8 cellular contexts compared by ENCODE assay signal in the genomic region with DNA sequence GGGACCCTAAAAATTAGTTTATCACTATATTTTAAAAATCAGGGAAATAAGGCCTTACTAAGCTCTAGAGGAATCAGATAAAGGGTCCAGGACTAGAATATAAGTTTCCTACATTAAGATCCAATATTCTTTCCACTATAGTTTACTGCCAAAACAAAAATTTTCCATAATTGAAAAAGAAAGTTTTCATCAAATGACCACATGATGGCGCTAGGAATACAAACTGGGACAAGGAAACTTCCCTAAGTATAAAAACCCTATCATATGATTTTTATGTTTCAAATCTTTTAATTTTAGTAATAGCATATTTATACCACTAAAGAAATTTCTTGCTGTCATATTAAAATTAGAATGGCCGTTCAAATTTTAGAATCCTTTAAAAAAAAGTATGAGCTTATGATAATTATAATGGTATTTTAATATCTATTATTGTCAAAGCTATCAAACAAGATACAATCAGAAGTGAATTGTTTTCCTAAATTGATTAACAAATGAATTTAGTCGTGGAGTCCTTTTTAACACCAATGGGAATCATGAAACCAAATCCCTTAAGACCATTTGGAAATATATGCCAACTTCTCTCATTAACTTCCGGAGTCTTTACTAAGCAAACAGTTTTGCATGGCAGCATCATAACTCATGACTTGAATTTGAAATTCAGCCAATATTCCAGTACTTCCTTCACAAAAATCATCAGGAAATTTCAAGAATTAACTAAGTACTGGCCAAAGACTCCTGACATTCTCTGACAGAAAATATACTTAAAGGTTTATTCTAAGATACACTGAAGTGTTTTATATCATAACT.
DNase-seq lines count a peak whose midpoint lies in the region; ATAC-seq, FAIRE-seq and TF ChIP-seq lines count a peak whose summit lies in the region.

No MANE protein-coding gene starts in this region.

- H2AFZ ChIP-seq in SK-N-SH (ENCODE audit: low read depth) = 0 out of 2 replicates have a peak overlapping the region, but pooled peaks have one; percentile 2
- H2AFZ ChIP-seq in keratinocyte (ENCODE audit: control insufficient read depth, low read length) = no peak overlapping the region

- no peaks in the 10 kb centered on the region for H3K36me3 ChIP-seq in SK-N-SH (replicated peaks in 1 of 2; ENCODE audit: control insufficient read depth in 1 of 2, insufficient read depth in 2 of 2, low read length in 1 of 2)
- H3K36me3 ChIP-seq in keratinocyte (ENCODE audit: control insufficient read depth in 2 of 2, extremely low read depth in 1 of 2, insufficient read depth in 2 of 2, low read length in 2 of 2) = no peaks in the 10 kb centered on the region
- H3K36me3 ChIP-seq in aorta (ENCODE audit: control insufficient read depth in 1 of 2, insufficient read depth in 2 of 2, low read length in 1 of 2) = no peaks in the 10 kb centered on the region

- dilution Hi-C loops in keratinocyte (cut with MboI; ENCODE audit: extremely low pct_ligation_motif_present, low sequenced_read_pairs) = no loop called here

- H3F3A ChIP-seq in SK-N-SH (replicated peaks; ENCODE audit: insufficient read depth) = peaks cover 4% of the 10 kb centered on the region

- H3K79me2 ChIP-seq in SK-N-SH (ENCODE audit: insufficient read depth) (no peaks in the 10 kb centered on the region), keratinocyte (ENCODE audit: control insufficient read depth, insufficient read depth, low read length) (no peaks in the 10 kb centered on the region)

- H3K27me3 ChIP-seq in SK-N-SH (ENCODE audit: insufficient read depth) (no peaks in the 10 kb centered on the region), keratinocyte (ENCODE audit: control insufficient read depth, extremely low read depth, insufficient read depth, low read length) (no peaks in the 10 kb centered on the region), aorta (ENCODE audit: control insufficient read depth in 1 of 2, insufficient read depth in 2 of 2, low read length in 1 of 2) (no peaks in the 10 kb centered on the region)

- no peak for TF ChIP-seq EP300 in SK-N-SH (IDR thresholded peaks at IDR 0.05; ENCODE audit: borderline replicate concordance in 1 of 2, low read depth in 1 of 2, low read length in 1 of 2)

- TF ChIP-seq CTCF in SK-N-SH (IDR thresholded peaks at IDR 0.05) (peak; percentile 81), keratinocyte (optimal IDR thresholded peaks at IDR 0.05 in 1 of 3, IDR thresholded peaks at IDR 0.05 in 1 of 3, conservative IDR thresholded peaks at IDR 0.05 in 1 of 3; ENCODE audit: extremely low read depth in 1 of 3, insufficient read depth in 2 of 3, low read length in 3 of 3) (peak in 2 of 3 experiments; percentile 17 to 21)

- 15% methylated on average over 4 of the region's 4 CpGs for WGBS in SK-N-SH (ENCODE audit: low lambda C conversion rate)
- 3% methylated on average over 4 of the region's 4 CpGs for WGBS in aorta, 2 donors

- FAIRE-seq in keratinocyte (lab: Jason Lieb, UNC) = no peak

- DNase-seq in AG20443 (ENCODE audit: low spot score) (peak; percentile 18), HT1080 (ENCODE audit: low read depth) (peak; percentile 6), SK-N-SH (no peak), keratinocyte (ENCODE audit: low read depth, low spot score) (no peak), aorta (no peak)
- no peak for DNase-seq in stimulated activated naive CD4-positive, alpha-beta T cell (lab: John Stamatoyannopoulos, UW)

- H3K27ac ChIP-seq in SK-N-SH (ENCODE audit: low read depth in 2 of 2, low read length in 1 of 2) = peak overlapping the region in 1 of 2 experiments; percentile 30; a peak in 2 of 4 replicates
- no peak overlapping the region for H3K27ac ChIP-seq in keratinocyte (ENCODE audit: control insufficient read depth, insufficient read depth, low read length)
- H3K27ac ChIP-seq in aorta (ENCODE audit: low read depth in 1 of 2, low read length in 2 of 2) = no peak overlapping the region

- no peaks in the 10 kb centered on the region for H4K20me1 ChIP-seq in SK-N-SH (ENCODE audit: insufficient read depth)
- H4K20me1 ChIP-seq in keratinocyte (ENCODE audit: control insufficient read depth, extremely low read depth, insufficient read depth, low read length) = no peaks in the 10 kb centered on the region

- peaks cover 0 to 6% of the 10 kb centered on the region in 2 experiments; a peak in 2 of 4 replicates for H3K4me1 ChIP-seq in SK-N-SH (ENCODE audit: control insufficient read depth in 1 of 2, insufficient read depth in 2 of 2, low read depth in 1 of 2, low read length in 1 of 2)
- H3K4me1 ChIP-seq in keratinocyte (ENCODE audit: control insufficient read depth, extremely low read depth, insufficient read depth, low read length) = no peaks in the 10 kb centered on the region
- no peaks in the 10 kb centered on the region for H3K4me1 ChIP-seq in aorta (ENCODE audit: control insufficient read depth in 1 of 2, insufficient read depth in 2 of 2, low read length in 2 of 2)

- H3K9ac ChIP-seq in SK-N-SH = no peak overlapping the region
- no peak overlapping the region for H3K9ac ChIP-seq in keratinocyte (ENCODE audit: control insufficient read depth, extremely low read depth, insufficient read depth, low read length)

- H3K4me3 ChIP-seq in SK-N-SH (ENCODE audit: low read depth in 2 of 2, low read length in 1 of 2) (no peak overlapping the region; a peak in 1 of 4 replicates), keratinocyte (ENCODE audit: control insufficient read depth in 2 of 3, extremely low read depth in 1 of 3, insufficient read depth in 2 of 3, low read depth in 1 of 3, low read length in 3 of 3) (no peak overlapping the region), aorta (ENCODE audit: low read length in 2 of 2) (no peak overlapping the region)

- H3K4me2 ChIP-seq in SK-N-SH (peak overlapping the region; percentile 35; the same call in 1 of the 2 replicates), keratinocyte (ENCODE audit: control insufficient read depth, extremely low read depth, insufficient read depth, low read depth, low read length) (no peak overlapping the region)

- peak; percentile 69 for TF ChIP-seq RAD21 in SK-N-SH (IDR thresholded peaks at IDR 0.05; ENCODE audit: low read length)

- H3K9me2 ChIP-seq in SK-N-SH = no peaks in the 10 kb centered on the region; the same call in 1 of the 2 replicates

- POLR2A ChIA-PET in SK-N-SH (lab: Yijun Ruan, JAX) = no interaction called here

- CTCF ChIA-PET in SK-N-SH (lab: Yijun Ruan, JAX) = interaction anchor here (0.6 to 4.3 kb wide), 39 partner anchors 8 to 353 kb away, joined by 3 to 48 read pairs (median 4); a partner anchor contains a TSS

- no peaks in the 10 kb centered on the region for H3K9me1 ChIP-seq in keratinocyte (ENCODE audit: control insufficient read depth, extremely low read depth, insufficient read depth, low read length)

- H3K9me3 ChIP-seq in SK-N-SH = no peaks in the 10 kb centered on the region
- H3K9me3 ChIP-seq in keratinocyte (ENCODE audit: control insufficient read depth, low read depth, low read length) = no peaks in the 10 kb centered on the region
- H3K9me3 ChIP-seq in aorta (ENCODE audit: control insufficient read depth, low read length) = no peaks in the 10 kb centered on the region

- intact Hi-C loops in aorta (cut with DNase I) = loop anchor here in 1 of 2 donors (2.0 kb wide), 1 partner anchor 71 kb away; a partner anchor contains a TSS

- ATAC-seq in HG03439 (IDR thresholded peaks at IDR 0.05; ENCODE audit: unreplicated experiment) (no peak), HG03469 (IDR thresholded peaks at IDR 0.05; ENCODE audit: unreplicated experiment) (no peak), aorta (ENCODE audit: low FRiP score) (no peak)

TF ChIP-seq in SK-N-SH, 30 proteins besides CTCF, POLR2A, EP300 and RAD21 (continues in another document):
- no peak for TF ChIP-seq FOSL2 (IDR thresholded peaks at IDR 0.05; ENCODE audit: borderline replicate concordance, low read depth)
- no peak for TF ChIP-seq EZH2phosphoT487 (IDR thresholded peaks at IDR 0.05; ENCODE audit: borderline replicate concordance, low read depth)
- TF ChIP-seq, protein P1, sequence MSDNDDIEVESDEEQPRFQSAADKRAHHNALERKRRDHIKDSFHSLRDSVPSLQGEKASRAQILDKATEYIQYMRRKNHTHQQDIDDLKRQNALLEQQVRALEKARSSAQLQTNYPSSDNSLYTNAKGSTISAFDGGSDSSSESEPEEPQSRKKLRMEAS (IDR thresholded peaks at IDR 0.05; ENCODE audit: low read depth) = no peak
- TF ChIP-seq YY1 (IDR thresholded peaks at IDR 0.05; ENCODE audit: low read depth) = no peak
- TF ChIP-seq ELF1 (IDR thresholded peaks at IDR 0.05) = no peak
- TF ChIP-seq RFX5 (IDR thresholded peaks at IDR 0.05; ENCODE audit: low read length) = no peak
- TF ChIP-seq RCOR1 (IDR thresholded peaks at IDR 0.05; ENCODE audit: low read length) = no peak
- no peak for TF ChIP-seq RXRA (IDR thresholded peaks at IDR 0.05; ENCODE audit: borderline replicate concordance, low read depth)
- no peak for TF ChIP-seq FOXM1 (IDR thresholded peaks at IDR 0.05; ENCODE audit: low read depth)
- TF ChIP-seq, protein P2, sequence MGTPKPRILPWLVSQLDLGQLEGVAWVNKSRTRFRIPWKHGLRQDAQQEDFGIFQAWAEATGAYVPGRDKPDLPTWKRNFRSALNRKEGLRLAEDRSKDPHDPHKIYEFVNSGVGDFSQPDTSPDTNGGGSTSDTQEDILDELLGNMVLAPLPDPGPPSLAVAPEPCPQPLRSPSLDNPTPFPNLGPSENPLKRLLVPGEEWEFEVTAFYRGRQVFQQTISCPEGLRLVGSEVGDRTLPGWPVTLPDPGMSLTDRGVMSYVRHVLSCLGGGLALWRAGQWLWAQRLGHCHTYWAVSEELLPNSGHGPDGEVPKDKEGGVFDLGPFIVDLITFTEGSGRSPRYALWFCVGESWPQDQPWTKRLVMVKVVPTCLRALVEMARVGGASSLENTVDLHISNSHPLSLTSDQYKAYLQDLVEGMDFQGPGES (IDR thresholded peaks at IDR 0.05; ENCODE audit: low read depth, low read length) = no peak
- TF ChIP-seq, protein P3, sequence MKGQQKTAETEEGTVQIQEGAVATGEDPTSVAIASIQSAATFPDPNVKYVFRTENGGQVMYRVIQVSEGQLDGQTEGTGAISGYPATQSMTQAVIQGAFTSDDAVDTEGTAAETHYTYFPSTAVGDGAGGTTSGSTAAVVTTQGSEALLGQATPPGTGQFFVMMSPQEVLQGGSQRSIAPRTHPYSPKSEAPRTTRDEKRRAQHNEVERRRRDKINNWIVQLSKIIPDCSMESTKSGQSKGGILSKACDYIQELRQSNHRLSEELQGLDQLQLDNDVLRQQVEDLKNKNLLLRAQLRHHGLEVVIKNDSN (IDR thresholded peaks at IDR 0.05; ENCODE audit: borderline replicate concordance, low read depth) = no peak
- TF ChIP-seq, protein P4, sequence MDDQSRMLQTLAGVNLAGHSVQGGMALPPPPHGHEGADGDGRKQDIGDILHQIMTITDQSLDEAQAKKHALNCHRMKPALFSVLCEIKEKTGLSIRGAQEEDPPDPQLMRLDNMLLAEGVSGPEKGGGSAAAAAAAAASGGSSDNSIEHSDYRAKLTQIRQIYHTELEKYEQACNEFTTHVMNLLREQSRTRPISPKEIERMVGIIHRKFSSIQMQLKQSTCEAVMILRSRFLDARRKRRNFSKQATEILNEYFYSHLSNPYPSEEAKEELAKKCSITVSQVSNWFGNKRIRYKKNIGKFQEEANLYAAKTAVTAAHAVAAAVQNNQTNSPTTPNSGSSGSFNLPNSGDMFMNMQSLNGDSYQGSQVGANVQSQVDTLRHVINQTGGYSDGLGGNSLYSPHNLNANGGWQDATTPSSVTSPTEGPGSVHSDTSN (IDR thresholded peaks at IDR 0.05) = peak; percentile 55; the same call in 1 of the 2 replicates

Comparison
In these comparisons a context has a peak if more than half of its experiments do, and no peak if none do; other contexts are left out.
1. DNase-seq: peak in AG20443 (single experiment) and HT1080 (single experiment); none in SK-N-SH (single experiment), keratinocyte (single experiment), stimulated activated naive CD4-positive, alpha-beta T cell (0 of 6) and aorta (0 of 2).